18 cellular contexts compared by ENCODE assay signal in the genomic region with DNA sequence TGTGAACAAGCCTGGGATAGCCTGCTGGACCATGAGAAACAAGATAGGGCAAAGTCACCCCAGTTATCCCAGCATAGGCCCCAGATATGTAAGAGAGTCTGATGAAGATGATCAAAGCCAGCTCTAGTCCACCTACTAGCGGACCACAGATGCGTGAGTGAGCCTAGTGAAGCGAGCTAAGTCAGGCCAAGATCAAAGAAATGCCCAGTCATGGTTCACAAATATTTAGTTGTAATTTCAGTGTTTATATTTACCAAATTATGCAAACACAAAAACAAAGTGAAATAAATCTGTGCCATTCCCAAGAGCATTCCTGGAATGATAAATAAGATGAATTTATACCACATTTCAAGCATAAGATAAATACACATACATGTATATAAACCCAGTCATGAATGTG.
DNase-seq lines count a peak whose midpoint lies in the region; ATAC-seq, FAIRE-seq and TF ChIP-seq lines count a peak whose summit lies in the region.
"Had no signal": no experiment of that assay in that cellular context is flagged by ENCODE, and none has a peak within 500 bp of the region (broad histone marks: within the 10 kb centered on the region; RNA-seq: fewer than 3 reads in every experiment).

No MANE protein-coding gene starts in this region.

- WGBS in A549 (ENCODE audit: missing lambda C conversion rate), result 95% methylated on average over 3 of the region's 3 CpGs
- 100% methylated on average over 2 of the region's 3 CpGs for WGBS in mesenchymal stem cell

- TF ChIP-seq RAD21 in A549 (conservative IDR thresholded peaks at IDR 0.05 in 1 of 2, IDR thresholded peaks at IDR 0.05 in 1 of 2), result no peak

- H3K9me3 ChIP-seq in A549, result no peaks in the 10 kb centered on the region
- no peaks in the 10 kb centered on the region for H3K9me3 ChIP-seq in mesenchymal stem cell (ENCODE audit: control insufficient read depth, low read length)

- H3K18ac ChIP-seq in mesenchymal stem cell (ENCODE audit: low read depth in 1 of 2, low read length in 2 of 2), result no peak overlapping the region

- H3K27me3 ChIP-seq in mesenchymal stem cell (ENCODE audit: control insufficient read depth in 1 of 2, insufficient read depth in 1 of 2, low read length in 2 of 2), result no peaks in the 10 kb centered on the region

- no peak overlapping the region for H3K4ac ChIP-seq in mesenchymal stem cell (ENCODE audit: low read depth in 1 of 2, low read length in 2 of 2)

- H2BK120ac ChIP-seq in mesenchymal stem cell (ENCODE audit: low read depth, low read length), result no peak overlapping the region

- H2BK15ac ChIP-seq in mesenchymal stem cell (ENCODE audit: low read depth, poor library complexity, severe bottlenecking), result peak overlapping the region; percentile 41

- H2BK12ac ChIP-seq in mesenchymal stem cell (ENCODE audit: low read length in 2 of 2), result no peak overlapping the region

- ATAC-seq in A549, result no peak
- no peak for ATAC-seq in HG02759 (IDR thresholded peaks at IDR 0.05; ENCODE audit: unreplicated experiment)

- no peak overlapping the region for H2AFZ ChIP-seq in mesenchymal stem cell (ENCODE audit: low read depth, low read length)

- no peak for TF ChIP-seq POLR2A in A549 (IDR thresholded peaks at IDR 0.05; ENCODE audit: low read length)

- DNase-seq in A549 (ENCODE audit: low read depth in 1 of 2, low spot score in 1 of 2), result no peak
- peak; percentile 43 for DNase-seq in SW480 (ENCODE audit: low spot score)
- DNase-seq in mesenchymal stem cell, result no peak
- DNase-seq in D341Med (ENCODE audit: low spot score), result no peak
- DNase-seq in NCI-H1105 treated with DMSO at 0.1 percent for 48 hours (lab: John Stamatoyannopoulos, UW), result no peak
- DNase-seq: 8988T; C1 segment of cervical spinal cord; Calu3; CD4-positive, alpha-beta memory T cell; COR-L47; DMS153; DND-41; GOT3; H7; HCEC 1CT had no signal

- no peak overlapping the region for H4K8ac ChIP-seq in mesenchymal stem cell (ENCODE audit: low read length)

- TF ChIP-seq EP300 in A549 (IDR thresholded peaks at IDR 0.05), result no peak

- H3K4me2 ChIP-seq in A549 (no peak overlapping the region), mesenchymal stem cell (ENCODE audit: low read length, poor library complexity, severe bottlenecking) (no peak overlapping the region)

- no peak for TF ChIP-seq CTCF in A549 (IDR thresholded peaks at IDR 0.05)

- H2BK5ac ChIP-seq in mesenchymal stem cell (ENCODE audit: low read depth, low read length, poor library complexity, severe bottlenecking), result no peak overlapping the region

- FAIRE-seq in A549 (lab: Jason Lieb, UNC), result no peak
- FAIRE-seq: G401.6, GM12892 had no signal

- no peak overlapping the region for H3K14ac ChIP-seq in mesenchymal stem cell (ENCODE audit: low read length in 2 of 2)

- H3K36me3 ChIP-seq in mesenchymal stem cell (ENCODE audit: control insufficient read depth in 1 of 2, insufficient read depth in 2 of 2, low read depth in 1 of 2, low read length in 2 of 2), result no peaks in the 10 kb centered on the region

- H3K4me3 ChIP-seq in A549, result no peak overlapping the region
- no peak overlapping the region for H3K4me3 ChIP-seq in mesenchymal stem cell (ENCODE audit: insufficient read depth in 1 of 2, low read depth in 1 of 2, low read length in 2 of 2)

- H3K79me1 ChIP-seq in mesenchymal stem cell (replicated peaks; ENCODE audit: low read length, poor library complexity, severe bottlenecking), result no peaks in the 10 kb centered on the region

- no peak overlapping the region for H3K9ac ChIP-seq in mesenchymal stem cell (ENCODE audit: low read length)

- POLR2A ChIA-PET in A549 (lab: Yijun Ruan, JAX), result no interaction called here

- CTCF ChIA-PET in A549 (lab: Yijun Ruan, JAX), result no interaction called here

- H3K4me1 ChIP-seq in A549 (no peaks in the 10 kb centered on the region), mesenchymal stem cell (ENCODE audit: control insufficient read depth, insufficient read depth, low read depth, low read length) (no peaks in the 10 kb centered on the region)

- no peak overlapping the region for H4K91ac ChIP-seq in mesenchymal stem cell (ENCODE audit: low read length)

- H3K27ac ChIP-seq in A549, result no peak overlapping the region
- no peak overlapping the region for H3K27ac ChIP-seq in mesenchymal stem cell (ENCODE audit: low read length, poor library complexity, severe bottlenecking)

- no peak overlapping the region for H3K23ac ChIP-seq in mesenchymal stem cell (ENCODE audit: low read length in 2 of 2)

- no peak overlapping the region for H2AK5ac ChIP-seq in mesenchymal stem cell (ENCODE audit: low read length, severe bottlenecking)

TF ChIP-seq in A549, 52 proteins besides CTCF, POLR2A, EP300 and RAD21:
- TF ChIP-seq NFE2L2 (conservative IDR thresholded peaks at IDR 0.05; ENCODE audit: low read length) (peak; percentile 70), KDM5A (IDR thresholded peaks at IDR 0.05) (no peak)
TF ChIP-seq in A549: peak in this region for 1.
